In the genomic region with DNA sequence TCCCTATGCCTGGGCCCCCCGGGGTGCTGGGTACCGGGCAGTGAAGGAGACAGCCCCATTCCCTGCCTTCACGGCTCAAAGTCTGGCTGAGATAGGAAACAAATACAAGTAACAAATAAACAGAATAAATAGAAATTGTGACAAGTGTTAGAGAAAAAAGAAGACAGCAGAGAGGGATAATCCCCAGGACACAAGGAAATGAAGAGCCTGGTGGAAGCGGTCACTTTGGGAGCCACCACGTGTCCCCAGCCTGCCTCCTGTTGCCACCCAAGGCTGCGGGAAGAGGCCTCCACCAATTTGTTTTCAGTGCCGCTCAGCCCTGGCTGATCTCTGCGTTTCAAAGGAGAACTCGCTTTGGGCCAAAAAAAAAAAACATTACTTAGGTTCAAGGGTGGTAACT, we compare ENCODE assay signal across 1 cellular context.
TF ChIP-seq lines count a peak whose summit lies in the region.

No MANE protein-coding gene starts in this region.

TF ChIP-seq in endothelial cell of umbilical vein, 7 proteins besides CTCF, POLR2A, EP300 and RAD21:
- TF ChIP-seq FOS (IDR thresholded peaks at IDR 0.05; ENCODE audit: borderline replicate concordance, insufficient read depth, low read length) (no peak), GATA2 (IDR thresholded peaks at IDR 0.05; ENCODE audit: insufficient read depth, insufficient read length, low read depth, low read length) (no peak), POLR2AphosphoS5 (IDR thresholded peaks at IDR 0.05; ENCODE audit: insufficient read depth, low read depth, low read length) (no peak), MAX (IDR thresholded peaks at IDR 0.05; ENCODE audit: insufficient read depth, insufficient read length) (no peak), JUN (IDR thresholded peaks at IDR 0.05; ENCODE audit: borderline replicate concordance, insufficient read depth, insufficient read length, low read depth) (no peak), EZH2 (IDR thresholded peaks at IDR 0.05; ENCODE audit: borderline replicate concordance, low read depth, low read length, severe bottlenecking) (no peak), MYC (IDR thresholded peaks at IDR 0.05; ENCODE audit: low read depth, low read length) (no peak)
